In the genomic region with DNA sequence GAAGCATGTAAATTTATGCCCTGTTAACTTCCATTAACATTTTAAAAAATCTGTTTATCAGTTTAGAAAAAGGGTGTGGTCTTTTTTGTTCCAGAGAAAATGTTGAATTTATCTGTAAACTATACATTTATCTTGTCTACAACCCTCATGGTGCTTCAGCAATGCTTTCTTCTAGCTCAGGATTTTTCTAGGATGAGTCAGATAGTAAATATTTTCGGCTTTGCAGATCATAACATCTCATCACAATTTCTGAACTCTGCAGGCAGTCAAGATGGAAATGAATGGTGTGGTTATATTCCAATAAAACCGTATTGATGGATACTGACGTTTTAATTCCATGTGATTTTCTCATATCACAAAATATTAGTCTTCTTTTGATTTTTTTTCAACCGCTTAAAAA, we compare ENCODE assay signal across 1 cellular context.
TF ChIP-seq lines count a peak whose summit lies in the region.

No MANE protein-coding gene starts in this region.

TF ChIP-seq in HEK293, 187 proteins besides CTCF, POLR2A, EP300 and RAD21 (continued from another document):
- TF ChIP-seq PRDM6 (tag by site-specific recombination; IDR thresholded peaks at IDR 0.05) = peak; percentile 63
- no peak for TF ChIP-seq ZNF416 (tag by site-specific recombination; IDR thresholded peaks at IDR 0.05)
- no peak for TF ChIP-seq ZNF132 (tag by site-specific recombination; IDR thresholded peaks at IDR 0.05; ENCODE audit: borderline replicate concordance)
- TF ChIP-seq, protein P1, sequence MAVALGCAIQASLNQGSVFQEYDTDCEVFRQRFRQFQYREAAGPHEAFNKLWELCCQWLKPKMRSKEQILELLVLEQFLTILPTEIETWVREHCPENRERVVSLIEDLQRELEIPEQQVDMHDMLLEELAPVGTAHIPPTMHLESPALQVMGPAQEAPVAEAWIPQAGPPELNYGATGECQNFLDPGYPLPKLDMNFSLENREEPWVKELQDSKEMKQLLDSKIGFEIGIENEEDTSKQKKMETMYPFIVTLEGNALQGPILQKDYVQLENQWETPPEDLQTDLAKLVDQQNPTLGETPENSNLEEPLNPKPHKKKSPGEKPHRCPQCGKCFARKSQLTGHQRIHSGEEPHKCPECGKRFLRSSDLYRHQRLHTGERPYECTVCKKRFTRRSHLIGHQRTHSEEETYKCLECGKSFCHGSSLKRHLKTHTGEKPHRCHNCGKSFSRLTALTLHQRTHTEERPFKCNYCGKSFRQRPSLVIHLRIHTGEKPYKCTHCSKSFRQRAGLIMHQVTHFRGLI (tag by site-specific recombination; IDR thresholded peaks at IDR 0.05) = no peak
- TF ChIP-seq ZSCAN30 (tag by site-specific recombination; IDR thresholded peaks at IDR 0.05) = no peak
